13 cellular contexts compared by ENCODE assay signal in genomic region chr19:35038623-35039512, GRCh38. TPM values are rescaled to one million over a fixed set of nuclear protein-coding genes. Genes with fewer than 3 reads are reported as not detected.
DNase-seq lines count a peak whose midpoint lies in the region; ATAC-seq, FAIRE-seq and TF ChIP-seq lines count a peak whose summit lies in the region.
"Had no signal": no experiment of that assay in that cellular context is flagged by ENCODE, and none has a peak within 500 bp of the region (broad histone marks: within the 10 kb centered on the region; RNA-seq: fewer than 3 reads in every experiment).

No MANE protein-coding gene starts in this region.

- no peaks in the 10 kb centered on the region for H4K20me1 ChIP-seq in H1 (replicated peaks in 1 of 2; ENCODE audit: control insufficient read depth in 1 of 2, insufficient read depth in 2 of 2, low read length in 2 of 2)

- H3K9me3 Mint-ChIP-seq in activated T-helper 17 cell treated with anti-CD3 and anti-CD28 coated beads, Interleukin-2, amount 50 U/mL, for 72 hours, result no peaks in the 10 kb centered on the region
- H3K9me3 Mint-ChIP-seq: activated T-cell treated with anti-CD3 and anti-CD28 coated beads, Interleukin-2, amount 50 U/mL, for 4 hours; stimulated activated naive CD8-positive, alpha-beta T cell treated with anti-CD3 and anti-CD28 coated beads, Interleukin-15, Interleukin-2, amounts not matched to agents 100 ng/mL and 50 ng/mL, for 24 hours had no signal

- H3K79me1 ChIP-seq in H1 (ENCODE audit: low read depth, low read length), result no peaks in the 10 kb centered on the region

- TF ChIP-seq CTCF in H1 (IDR thresholded peaks at IDR 0.05; ENCODE audit: control extremely low read depth in 1 of 3, insufficient read depth in 1 of 3, low read depth in 1 of 3, low read length in 3 of 3) (no peak), sigmoid colon (IDR thresholded peaks at IDR 0.05) (no peak)

- H2BK15ac ChIP-seq in H1 (ENCODE audit: low read length), result peak overlapping the region; percentile 92

- intact Hi-C loops in sigmoid colon (cut with DNase I), result no loop called here

- 0 out of 2 replicates have a peak overlapping the region, but pooled peaks have one; percentile 96 for H2AK5ac ChIP-seq in H1 (ENCODE audit: low read depth, low read length)

- H3K4me2 ChIP-seq in H1 (ENCODE audit: insufficient read depth in 1 of 2, low read depth in 2 of 2, low read length in 2 of 2), result no peak overlapping the region; a peak in 1 of 4 replicates

- DNase-seq in DMS 273 treated with DMSO at 0.1 percent for 48 hours (lab: John Stamatoyannopoulos, UW) (peak; percentile 82), MV-4-11 (lab: John Stamatoyannopoulos, UW) (peak; percentile 70), H1 (ENCODE audit: low read depth in 1 of 2, low spot score in 2 of 2) (no peak), sigmoid colon (no peak), left lobe of liver (ENCODE audit: low spot score) (no peak), cortex of kidney (lab: John Stamatoyannopoulos, UW) (no peak)
- no peak for DNase-seq in stimulated activated CD4-positive, alpha-beta T cell treated with anti-CD3 and anti-CD28 coated beads, Interleukin-4, amount 100 ng/mL, for 1 hour
- DNase-seq: activated T-cell treated with anti-CD3 and anti-CD28 coated beads, Interleukin-2, amount 50 U/mL, for 4 hours; NCI-H510A had no signal

- no peaks in the 10 kb centered on the region for H3K27me3 ChIP-seq in H1 (replicated peaks in 1 of 4; ENCODE audit: control insufficient read depth in 3 of 4, extremely low read depth in 1 of 4, insufficient read depth in 3 of 4, low read length in 3 of 4)
- H3K27me3 ChIP-seq in sigmoid colon, result peaks cover 6 to 33% (median 25%) of the 10 kb centered on the region in 3 donors

- CTCF ChIA-PET in H1 (lab: Charles Lee; ENCODE audit: partially characterized antibody), result interaction anchor here (0.7 to 0.9 kb wide), 3 partner anchors 28 to 200 kb away, joined by 3 to 5 read pairs (median 3); no protein-coding TSS in a partner anchor

- H3K27ac ChIP-seq in H1 (ENCODE audit: low read depth, low read length) (no peak overlapping the region), sigmoid colon (peak overlapping the region; percentile 18 to 64 (median 38))

- peaks cover 7% of the 10 kb centered on the region; the same call in 1 of the 2 replicates for H3K23me2 ChIP-seq in H1 (ENCODE audit: low read depth, low read length)

- peak overlapping the region in 1 of 4 experiments; percentile 66; a peak in 2 of 8 replicates for H3K4me3 ChIP-seq in H1 (ENCODE audit: extremely low read depth in 1 of 4, insufficient read depth in 2 of 4, low read depth in 3 of 4, low read length in 4 of 4)
- H3K4me3 ChIP-seq in sigmoid colon, result peak overlapping the region in 1 of 4 donors; percentile 1

- no peak for FAIRE-seq in H1 (lab: Jason Lieb, UNC)

- TF ChIP-seq EP300 in H1 (IDR thresholded peaks at IDR 0.05; ENCODE audit: borderline replicate concordance in 1 of 2, low read depth in 2 of 2, low read length in 2 of 2) (no peak), sigmoid colon (IDR thresholded peaks at IDR 0.05) (no peak)

- no peak overlapping the region for H3K23ac ChIP-seq in H1 (ENCODE audit: insufficient read length)

- peak overlapping the region; percentile 97; the same call in 1 of the 2 replicates for H2BK12ac ChIP-seq in H1 (ENCODE audit: low read depth, low read length)

- H4K8ac ChIP-seq in H1 (ENCODE audit: extremely low read depth, insufficient read depth, low read length), result no peak overlapping the region

- H3K4ac ChIP-seq in H1 (replicated peaks; ENCODE audit: insufficient read length, low read depth, low read length), result no peak overlapping the region

- 85% methylated on average over 16 of the region's 17 CpGs; no CpG with 5 or more reads in 1 of the 2 experiments for WGBS in H1 (ENCODE audit: extremely low coverage in 1 of 2, insufficient coverage in 1 of 2, insufficient read length in 1 of 2, insufficient replicate concordance in 2 of 2, low coverage in 1 of 2, low lambda C conversion rate in 2 of 2, missing lambda C conversion rate in 1 of 2), 2 experiments
- WGBS in sigmoid colon, 2 donors, result 42 to 48% methylated on average over 17 of the region's 17 CpGs

- H4K5ac ChIP-seq in H1 (ENCODE audit: insufficient read length, low read depth, low read length), result no peak overlapping the region

- no peak overlapping the region; the same call in 1 of the 2 replicates for H3K18ac ChIP-seq in H1 (ENCODE audit: extremely low read depth, low read length)

- ATAC-seq in activated T-helper 17 cell treated with anti-CD3 and anti-CD28 coated beads, Interleukin-2, amount 50 U/mL, for 72 hours (replicated peaks), result no peak
- ATAC-seq in left lobe of liver, result no peak
- ATAC-seq: activated T-cell treated with anti-CD3 and anti-CD28 coated beads, Interleukin-2, amount 50 U/mL, for 4 hours had no signal

- H2AFZ ChIP-seq in H1 (ENCODE audit: low read length), result no peak overlapping the region

- H2BK20ac ChIP-seq in H1 (ENCODE audit: low read length), result 0 out of 2 replicates have a peak overlapping the region, but pooled peaks have one; percentile 87

- H3K27me3 Mint-ChIP-seq in activated T-helper 17 cell treated with anti-CD3 and anti-CD28 coated beads, Interleukin-2, amount 50 U/mL, for 72 hours, result no peaks in the 10 kb centered on the region

- TF ChIP-seq POLR2A in H1 (IDR thresholded peaks at IDR 0.05; ENCODE audit: control extremely low read depth in 1 of 2, low read depth in 2 of 2, low read length in 2 of 2), result no peak
- TF ChIP-seq POLR2A in sigmoid colon (IDR thresholded peaks at IDR 0.05), result no peak

- H3K4me3 Mint-ChIP-seq in activated T-helper 17 cell treated with anti-CD3 and anti-CD28 coated beads, Interleukin-2, amount 50 U/mL, for 72 hours, result no peak overlapping the region
- H3K4me3 Mint-ChIP-seq: activated T-cell treated with anti-CD3 and anti-CD28 coated beads, Interleukin-2, amount 50 U/mL, for 4 hours; stimulated activated naive CD8-positive, alpha-beta T cell treated with anti-CD3 and anti-CD28 coated beads, Interleukin-15, Interleukin-2, amounts not matched to agents 100 ng/mL and 50 ng/mL, for 24 hours had no signal

- no peak overlapping the region for H3K27ac Mint-ChIP-seq in activated T-helper 17 cell treated with anti-CD3 and anti-CD28 coated beads, Interleukin-2, amount 50 U/mL, for 72 hours
- H3K27ac Mint-ChIP-seq: stimulated activated naive CD8-positive, alpha-beta T cell treated with anti-CD3 and anti-CD28 coated beads, Interleukin-15, Interleukin-2, amounts not matched to agents 100 ng/mL and 50 ng/mL, for 24 hours had no signal

- peaks cover 0 to 8% of the 10 kb centered on the region in 2 experiments; a peak in 1 of 4 replicates for H3K79me2 ChIP-seq in H1 (ENCODE audit: control insufficient read depth in 1 of 2, insufficient read depth in 2 of 2, low read length in 2 of 2)

- H3K4me1 Mint-ChIP-seq in activated T-helper 17 cell treated with anti-CD3 and anti-CD28 coated beads, Interleukin-2, amount 50 U/mL, for 72 hours, result peaks cover 8% of the 10 kb centered on the region

- peak overlapping the region; percentile 61 for H4K91ac ChIP-seq in H1 (replicated peaks; ENCODE audit: insufficient read length, low read length)

- H3K9me3 ChIP-seq in H1 (ENCODE audit: insufficient read depth in 2 of 2, low read depth in 1 of 2, low read length in 1 of 2), result no peaks in the 10 kb centered on the region
- H3K9me3 ChIP-seq in sigmoid colon, result no peaks in the 10 kb centered on the region

- POLR2A ChIA-PET in H1 (lab: Charles Lee; ENCODE audit: partially characterized antibody), result interaction anchor here (0.7 to 2.0 kb wide), 7 partner anchors 7 to 43 kb away, joined by 3 to 14 read pairs (median 3); partner anchors contain the start of genes GRAMD1A and SCN1B

- H3K56ac ChIP-seq in H1 (replicated peaks; ENCODE audit: insufficient read length, low read depth, low read length), result no peak overlapping the region

- no peaks in the 10 kb centered on the region for H3K36me3 Mint-ChIP-seq in activated T-helper 17 cell treated with anti-CD3 and anti-CD28 coated beads, Interleukin-2, amount 50 U/mL, for 72 hours (ENCODE audit: low read depth)

- no peak overlapping the region for H2BK120ac ChIP-seq in H1 (replicated peaks; ENCODE audit: low read depth, low read length)

- H3K9ac ChIP-seq in H1 (replicated peaks in 1 of 4; ENCODE audit: extremely low read depth in 1 of 4, low read depth in 3 of 4, low read length in 3 of 4), result no peak overlapping the region

- H3K36me3 ChIP-seq in H1 (ENCODE audit: control insufficient read depth in 2 of 4, insufficient read depth in 4 of 4, low read length in 3 of 4) (no peaks in the 10 kb centered on the region; a peak in 2 of 8 replicates), sigmoid colon (peaks cover 0 to 9% (median 0%) of the 10 kb centered on the region in 4 donors)

- TF ChIP-seq RAD21 in H1 (IDR thresholded peaks at IDR 0.05 in 1 of 2, conservative IDR thresholded peaks at IDR 0.05 in 1 of 2; ENCODE audit: low read depth in 2 of 2, low read length in 2 of 2), result no peak

- H2BK5ac ChIP-seq in H1 (ENCODE audit: low read depth, low read length), result 0 out of 2 replicates have a peak overlapping the region, but pooled peaks have one; percentile 52

- H3K4me1 ChIP-seq in H1 (replicated peaks in 1 of 4; ENCODE audit: control insufficient read depth in 3 of 4, insufficient read depth in 4 of 4, low read length in 3 of 4) (peaks cover 0 to 24% (median 20%) of the 10 kb centered on the region in 4 experiments; a peak in 6 of 7 replicates), sigmoid colon (peaks cover 0 to 34% (median 31%) of the 10 kb centered on the region in 4 donors)

- H3K14ac ChIP-seq in H1 (ENCODE audit: insufficient read length), result no peak overlapping the region

RNA-seq across cellular contexts. Expression of gene HPN, which starts 2.7 kb away (rescaled TPM):
- 12.3 and 14.7 TPM in 2 replicates for total RNA-seq in H1 (2021; fragmentation: NEBNext Ultra II Directional; extraction: Animal tissue kit (Norgen Biotek cat#: 25700))
- polyA plus RNA-seq in H1 (2011; rRNA removed) (33.7 and 49.9 TPM in 2 replicates), sigmoid colon (1 to 10 TPM in 1 of 3 donors, under 1 TPM in 1, not detected in 1; 0.61 to 1.8 TPM)
- 32.0 TPM for polyA plus RNA-seq in H1 (2011; cell fraction: cytosol; rRNA removed)
- 86.2 TPM for polyA plus RNA-seq in H1 (2011; cell fraction: nucleus; rRNA removed)
- 8.3 to 24.9 TPM (median 19.7 TPM) in 4 replicates for polyA plus RNA-seq in H1 (2012, experiment 1 of 2)
- 19.5 TPM for polyA plus RNA-seq in H1 (2012, experiment 2 of 2)
- polyA plus RNA-seq in H1 (2013, experiment 1 of 2), result 14.3 TPM
- polyA plus RNA-seq in H1 (2013, experiment 2 of 2), result 13.3 TPM
- 6.3 and 7.6 TPM in 2 replicates for polyA minus RNA-seq in H1 (2011; rRNA and poly(A)+ RNA removed)
- 16.4 TPM for polyA minus RNA-seq in H1 (2011; cell fraction: cytosol; rRNA and poly(A)+ RNA removed)
- polyA minus RNA-seq in H1 (2011; cell fraction: nucleus; rRNA and poly(A)+ RNA removed), result 19.0 TPM
- total RNA-seq in sigmoid colon (under 1 TPM in 3 of 4 donors, not detected in 1; 0.36 to 0.95 (median 0.66) TPM), left lobe of liver (564 TPM)
- total RNA-seq in activated T-helper 17 cell treated with anti-CD3 and anti-CD28 coated beads, Interleukin-2, amount 50 U/mL, for 72 hours, result under 1 TPM in 1 of 2 donors, not detected in 1; 0.48 TPM
- total RNA-seq: HT1080; T-helper 1 cell treated with Interleukin-12 subunit alpha and Interleukin-12 subunit beta and Interleukin-4 antibody, amounts not matched to agents 30 ng/mL and 1 ng/mL, for 36 hours had no signal

RNA-seq across cellular contexts. Expression of gene SCN1B, which starts 8.6 kb away (rescaled TPM):
- 3.3 and 3.5 TPM in 2 replicates for total RNA-seq in H1 (2021; fragmentation: NEBNext Ultra II Directional; extraction: Animal tissue kit (Norgen Biotek cat#: 25700))
- polyA plus RNA-seq in H1 (2011; rRNA removed) (3.1 and 4.1 TPM in 2 replicates), sigmoid colon (1 to 10 TPM; 4.5 to 9.6 (median 4.9) TPM)
- 3.9 TPM for polyA plus RNA-seq in H1 (2011; cell fraction: cytosol; rRNA removed)
- 8.6 TPM for polyA plus RNA-seq in H1 (2011; cell fraction: nucleus; rRNA removed)
- 2.8 to 4.5 TPM (median 3.7 TPM) in 4 replicates for polyA plus RNA-seq in H1 (2012, experiment 1 of 2)
- 2.3 TPM for polyA plus RNA-seq in H1 (2012, experiment 2 of 2)
- polyA plus RNA-seq in H1 (2013, experiment 1 of 2), result 1.9 TPM
- 1.7 TPM for polyA plus RNA-seq in H1 (2013, experiment 2 of 2)
- 1.5 and 4.7 TPM in 2 replicates for polyA minus RNA-seq in H1 (2011; rRNA and poly(A)+ RNA removed)
- polyA minus RNA-seq in H1 (2011; cell fraction: cytosol; rRNA and poly(A)+ RNA removed), result 3.4 TPM
- polyA minus RNA-seq in H1 (2011; cell fraction: nucleus; rRNA and poly(A)+ RNA removed), result 3.0 TPM
- total RNA-seq in sigmoid colon (10 to 100 TPM in 1 of 4 donors, 1 to 10 TPM in 3; 3.0 to 10.0 (median 6.6) TPM), left lobe of liver (4.5 TPM)
- 1 to 10 TPM in 1 of 2 donors, under 1 TPM in 1; 0.97 to 3.1 TPM for total RNA-seq in activated T-helper 17 cell treated with anti-CD3 and anti-CD28 coated beads, Interleukin-2, amount 50 U/mL, for 72 hours

RNA-seq across cellular contexts. Expression of gene GRAMD1A, which starts 38.7 kb away (rescaled TPM):
- 152 and 154 TPM in 2 replicates for total RNA-seq in H1 (2021; fragmentation: NEBNext Ultra II Directional; extraction: Animal tissue kit (Norgen Biotek cat#: 25700))
- polyA plus RNA-seq in H1 (2011; rRNA removed) (113 and 176 TPM in 2 replicates), sigmoid colon (10 to 100 TPM in 2 of 3 donors, 1 to 10 TPM in 1; 5.1 to 41.1 (median 12.0) TPM)
- polyA plus RNA-seq in H1 (2011; cell fraction: cytosol; rRNA removed), result 103 TPM
- polyA plus RNA-seq in H1 (2011; cell fraction: nucleus; rRNA removed), result 333 TPM
- 101 to 139 TPM (median 129 TPM) in 4 replicates for polyA plus RNA-seq in H1 (2012, experiment 1 of 2)
- 109 TPM for polyA plus RNA-seq in H1 (2012, experiment 2 of 2)
- 139 TPM for polyA plus RNA-seq in H1 (2013, experiment 1 of 2)
- 137 TPM for polyA plus RNA-seq in H1 (2013, experiment 2 of 2)
- polyA minus RNA-seq in H1 (2011; rRNA and poly(A)+ RNA removed), result 113 and 127 TPM in 2 replicates
- 87.8 TPM for polyA minus RNA-seq in H1 (2011; cell fraction: cytosol; rRNA and poly(A)+ RNA removed)
- polyA minus RNA-seq in H1 (2011; cell fraction: nucleus; rRNA and poly(A)+ RNA removed), result 91.4 TPM
- total RNA-seq in sigmoid colon (10 to 100 TPM; 27.1 to 58.9 (median 43.0) TPM), left lobe of liver (17.8 TPM)
- 100 to 1,000 TPM; 123 to 183 TPM for total RNA-seq in activated T-helper 17 cell treated with anti-CD3 and anti-CD28 coated beads, Interleukin-2, amount 50 U/mL, for 72 hours

Comparison
In these comparisons a context has a peak if more than half of its experiments do, and no peak if none do; other contexts are left out.
1. DNase-seq: peak in DMS 273 treated with DMSO at 0.1 percent for 48 hours (single experiment) and MV-4-11 (single experiment); none in H1 (0 of 2), sigmoid colon (single experiment), stimulated activated CD4-positive, alpha-beta T cell treated with anti-CD3 and anti-CD28 coated beads, Interleukin-4, amount 100 ng/mL, for 1 hour (single experiment), left lobe of liver (single experiment) and cortex of kidney (single experiment).
2. RNA of gene HPN, which starts 2.7 kb away (total RNA-seq): 564 TPM in left lobe of liver (single experiment); 12.3 to 14.7 TPM in H1, 0.36 to 0.95 TPM in sigmoid colon and 0.48 TPM in activated T-helper 17 cell treated with anti-CD3 and anti-CD28 coated beads, Interleukin-2, amount 50 U/mL, for 72 hours; every median in the first group is over 10 times any median in the second.